Comparison of ENCODE assay signal across 11 cellular contexts in genomic region chr2:216643986-216644662, GRCh38. TPM values are rescaled to one million over a fixed set of nuclear protein-coding genes. Genes with fewer than 3 reads are reported as not detected.
A peak's percentile ranks its signal among the peaks of the same experiment; 100 is the strongest.
DNase-seq lines count a peak whose midpoint lies in the region; ATAC-seq, FAIRE-seq and TF ChIP-seq lines count a peak whose summit lies in the region.
"Had no signal": no experiment of that assay in that cellular context is flagged by ENCODE, and none has a peak within 500 bp of the region (broad histone marks: within the 10 kb centered on the region; RNA-seq: fewer than 3 reads in every experiment).

No MANE protein-coding gene starts in this region.

- CTCF ChIA-PET in HepG2 (lab: Yijun Ruan, JAX; ENCODE audit: low intra/inter-chr PET ratio, low total read pairs) = no interaction called here

- H3K27ac ChIP-seq in HUES64 (ENCODE audit: low read depth, low read length) (peak overlapping the region; percentile 17; the same call in 1 of the 2 replicates), HepG2 (ENCODE audit: extremely low read length, insufficient read depth, low read length) (no peak overlapping the region), thoracic aorta (peak overlapping the region; percentile 61 to 83)
- H3K27ac ChIP-seq: HL-60 had no signal

- H3K4me1 ChIP-seq in HUES64 (ENCODE audit: insufficient read depth, low read length) (peaks cover 27% of the 10 kb centered on the region; the same call in 1 of the 2 replicates), HepG2 (ENCODE audit: insufficient read depth, low read length) (peaks cover 16% of the 10 kb centered on the region), thoracic aorta (ENCODE audit: control insufficient read depth in 1 of 2, low read depth in 2 of 2) (peaks cover 25 to 78% of the 10 kb centered on the region in 2 donors)

- no peak overlapping the region for H3K4me3 Mint-ChIP-seq in chondrocyte (ENCODE audit: unreplicated experiment)
- H3K4me3 Mint-ChIP-seq in activated CD4-positive, alpha-beta T cell treated with anti-CD3 and anti-CD28 coated beads, Interleukin-2, amount 10 ng/mL, durations not matched to agents 24 days and 14 days = no peak overlapping the region

- H3K36me3 ChIP-seq in HUES64 (ENCODE audit: insufficient read depth, low read length) (peaks cover 73% of the 10 kb centered on the region), HepG2 (replicated peaks in 1 of 2; ENCODE audit: control insufficient read depth in 1 of 2, insufficient read depth in 2 of 2, low read length in 2 of 2) (no peaks in the 10 kb centered on the region), thoracic aorta (peaks cover 11% of the 10 kb centered on the region)

- no peaks in the 10 kb centered on the region for H3K79me2 ChIP-seq in HepG2 (ENCODE audit: insufficient read depth, low read length)

- H3K9ac ChIP-seq in HUES64 (ENCODE audit: low read depth, low read length) = no peak overlapping the region
- H3K9ac ChIP-seq in HepG2 (ENCODE audit: insufficient read depth, low read depth, low read length) = no peak overlapping the region

- no peak overlapping the region for H2AFZ ChIP-seq in HepG2 (ENCODE audit: low read length)

- H4K20me1 ChIP-seq in HepG2 (ENCODE audit: insufficient read depth, low read length) = no peaks in the 10 kb centered on the region

- TF ChIP-seq EP300 in HepG2 (IDR thresholded peaks at IDR 0.05; ENCODE audit: low read depth in 2 of 2, low read length in 2 of 2) = no peak
- TF ChIP-seq EP300 in HepG2 (CRISPR knock-in tag; IDR thresholded peaks at IDR 0.05; ENCODE audit: borderline replicate concordance) = no peak

- in situ Hi-C loops in HepG2 (cut with HindIII; ENCODE audit: extremely low pct_ligation_motif_present, low pct_unique_long_range_greater_than_20kb) = no loop called here

- no peak for FAIRE-seq in HepG2 (lab: Jason Lieb, UNC)
- FAIRE-seq in H54 (lab: Jason Lieb, UNC) = no peak
- FAIRE-seq: TTC549 had no signal

- H3K4me1 Mint-ChIP-seq in chondrocyte (ENCODE audit: low read depth) = peaks cover 75% of the 10 kb centered on the region
- H3K4me1 Mint-ChIP-seq in activated CD4-positive, alpha-beta T cell treated with anti-CD3 and anti-CD28 coated beads, Interleukin-2, amount 10 ng/mL, durations not matched to agents 24 days and 14 days = peaks cover 8% of the 10 kb centered on the region

- no peak for TF ChIP-seq RAD21 in HepG2 (CRISPR knock-in tag; IDR thresholded peaks at IDR 0.05)

- DNase-seq in chondrocyte (ENCODE audit: low spot score) = no peak
- DNase-seq in HepG2 (ENCODE audit: low spot score) = no peak
- no peak for DNase-seq in thoracic aorta (ENCODE audit: low spot score)
- no peak for DNase-seq in activated CD4-positive, alpha-beta T cell treated with anti-CD3 and anti-CD28 coated beads, Interleukin-2, amount 10 ng/mL, durations not matched to agents 24 days and 14 days
- DNase-seq in H54 (ENCODE audit: insufficient read length, low spot score) = no peak
- DNase-seq: activated T-cell treated with anti-CD3 and anti-CD28 coated beads for 4 hours had no signal

- TF ChIP-seq CTCF in chondrocyte (IDR thresholded peaks at IDR 0.05) (peak; percentile 19), HepG2 (CRISPR knock-in tag; IDR thresholded peaks at IDR 0.05) (no peak), thoracic aorta (IDR thresholded peaks at IDR 0.05) (no peak)

- POLR2A ChIA-PET in HepG2 (lab: Yijun Ruan, JAX) = interaction anchor here (1.4 kb wide), 1 partner anchor 146 kb away, joined by 7 read pairs; the partner anchor contains the start of gene RPL37A

- H3K9me3 ChIP-seq in HUES64 (ENCODE audit: insufficient read depth, low read depth, low read length) = no peaks in the 10 kb centered on the region
- H3K9me3 ChIP-seq in HepG2 (ENCODE audit: low read length) = no peaks in the 10 kb centered on the region
- H3K9me3 ChIP-seq in thoracic aorta = no peaks in the 10 kb centered on the region

- 63% methylated on average over 5 of the region's 5 CpGs for WGBS in HUES64
- 21% methylated on average over 5 of the region's 5 CpGs for WGBS in HepG2 (ENCODE audit: low lambda C conversion rate)

- intact Hi-C loops in HepG2 (cut with micrococcal nuclease; ENCODE audit: unreplicated experiment) = no loop called here
- intact Hi-C loops in activated CD4-positive, alpha-beta T cell treated with anti-CD3 and anti-CD28 coated beads, Interleukin-2, amount 10 ng/mL, durations not matched to agents 24 days and 14 days (cut with micrococcal nuclease) = no loop called here

- H3K4me2 ChIP-seq in HepG2 (ENCODE audit: low read depth, low read length) = no peak overlapping the region

- H3K9me3 Mint-ChIP-seq in chondrocyte (ENCODE audit: low read depth) = no peaks in the 10 kb centered on the region
- H3K9me3 Mint-ChIP-seq in activated CD4-positive, alpha-beta T cell treated with anti-CD3 and anti-CD28 coated beads, Interleukin-2, amount 10 ng/mL, durations not matched to agents 24 days and 14 days = peaks cover 7% of the 10 kb centered on the region

- H3K4me3 ChIP-seq in HUES64 (ENCODE audit: low read length) (no peak overlapping the region), HepG2 (replicated peaks in 1 of 3; ENCODE audit: insufficient read depth in 1 of 3, low read depth in 2 of 3, low read length in 3 of 3) (no peak overlapping the region), thoracic aorta (no peak overlapping the region)

- H3K27me3 Mint-ChIP-seq in chondrocyte (ENCODE audit: low read depth) = no peaks in the 10 kb centered on the region
- peaks cover 8% of the 10 kb centered on the region for H3K27me3 Mint-ChIP-seq in activated CD4-positive, alpha-beta T cell treated with anti-CD3 and anti-CD28 coated beads, Interleukin-2, amount 10 ng/mL, durations not matched to agents 24 days and 14 days

- no peak for ATAC-seq in HepG2
- ATAC-seq in thoracic aorta (ENCODE audit: insufficient number of reproducible peaks, low FRiP score, low read depth) = no peak
- ATAC-seq in HG02759 (IDR thresholded peaks at IDR 0.05; ENCODE audit: unreplicated experiment) = no peak
- no peak for ATAC-seq in GM21515 (IDR thresholded peaks at IDR 0.05; ENCODE audit: unreplicated experiment)

- H3K27me3 ChIP-seq in HUES64 (ENCODE audit: insufficient read depth, low read length) (no peaks in the 10 kb centered on the region), HepG2 (ENCODE audit: control insufficient read depth in 1 of 2, insufficient read depth in 2 of 2, low read length in 2 of 2) (peaks cover 0 to 3% of the 10 kb centered on the region in 2 experiments; a peak in 2 of 5 replicates), thoracic aorta (replicated peaks; ENCODE audit: insufficient read depth) (no peaks in the 10 kb centered on the region)

- peak overlapping the region; percentile 94 for H3K27ac Mint-ChIP-seq in chondrocyte (ENCODE audit: unreplicated experiment)
- no peak overlapping the region for H3K27ac Mint-ChIP-seq in activated CD4-positive, alpha-beta T cell treated with anti-CD3 and anti-CD28 coated beads, Interleukin-2, amount 10 ng/mL, durations not matched to agents 24 days and 14 days

- TF ChIP-seq POLR2A in HepG2 (IDR thresholded peaks at IDR 0.05; ENCODE audit: insufficient read depth in 1 of 2, low read depth in 2 of 2, low read length in 2 of 2) (no peak), H54 (IDR thresholded peaks at IDR 0.05; ENCODE audit: low read depth, low read length) (no peak)

- BruUV-seq in HepG2 (replicated peaks; lab: Mats Ljungman, UMichigan) = no TSS peak

- H3K36me3 Mint-ChIP-seq in chondrocyte (ENCODE audit: low read depth) = peaks cover 34% of the 10 kb centered on the region
- H3K36me3 Mint-ChIP-seq in activated CD4-positive, alpha-beta T cell treated with anti-CD3 and anti-CD28 coated beads, Interleukin-2, amount 10 ng/mL, durations not matched to agents 24 days and 14 days (ENCODE audit: low read depth) = peaks cover 16% of the 10 kb centered on the region

RNA-seq across cellular contexts. Expression of gene IGFBP2, which starts 10.9 kb away (rescaled TPM):
- polyA plus RNA-seq in HUES64 (2013, experiment 1 of 2) = 353 TPM
- 448 TPM for polyA plus RNA-seq in HUES64 (2013, experiment 2 of 2)
- total RNA-seq in chondrocyte (1,045 to 1,857 TPM (median 1,848 TPM) in 3 replicates), HepG2 (2016; rRNA removed; fragmentation: Illumina TruSeq; extraction: Trizol) (0.45 and 2.0 TPM in 2 replicates), thoracic aorta (1,000 to 10,000 TPM in 1 of 2 donors, 100 to 1,000 TPM in 1; 608 to 2,156 TPM)
- total RNA-seq in HepG2 (2016; cell fraction: cytosol; rRNA removed; fragmentation: Illumina TruSeq; extraction: Trizol; ENCODE audit: low read depth) = 0.79 and 0.81 TPM in 2 replicates
- 0.83 and 1.8 TPM in 2 replicates for total RNA-seq in HepG2 (2016; cell fraction: insoluble cytoplasmic fraction; rRNA removed; fragmentation: Illumina TruSeq; extraction: Trizol)
- total RNA-seq in HepG2 (2016; cell fraction: membrane; rRNA removed; fragmentation: Illumina TruSeq; extraction: Trizol) = 0.68 and 1.4 TPM in 2 replicates
- 1.2 and 2.0 TPM in 2 replicates for total RNA-seq in HepG2 (2016; cell fraction: nucleus; rRNA removed; fragmentation: Illumina TruSeq; extraction: Trizol)
- polyA plus RNA-seq in HepG2 (2011; rRNA removed) = 5.8 and 11.4 TPM in 2 replicates
- polyA plus RNA-seq in HepG2 (2011; cell fraction: cytosol; rRNA removed) = 8.5 and 9.3 TPM in 2 replicates
- 3.3 and 6.4 TPM in 2 replicates for polyA plus RNA-seq in HepG2 (2011; cell fraction: nucleus; rRNA removed)
- polyA plus RNA-seq in HepG2 (2012) = 18.9 and 24.8 TPM in 2 replicates
- 0.59 and 1.1 TPM in 2 replicates for polyA plus RNA-seq in HepG2 (2016; cell fraction: cytosol; fragmentation: Illumina TruSeq; extraction: Trizol; ENCODE audit: low read depth)
- polyA plus RNA-seq in HepG2 (2016; cell fraction: insoluble cytoplasmic fraction; fragmentation: Illumina TruSeq; extraction: Trizol; ENCODE audit: low read depth) = 0.91 and 1.3 TPM in 2 replicates
- 1.1 and 1.2 TPM in 2 replicates for polyA plus RNA-seq in HepG2 (2016; cell fraction: membrane; fragmentation: Illumina TruSeq; extraction: Trizol; ENCODE audit: low read depth)
- polyA plus RNA-seq in HepG2 (2016; cell fraction: nucleus; fragmentation: Illumina TruSeq; extraction: Trizol; ENCODE audit: insufficient read depth, low read depth) = 3.8 and 3.9 TPM in 2 replicates
- 0.19 and 1.9 TPM in 2 replicates for polyA minus RNA-seq in HepG2 (2011; rRNA and poly(A)+ RNA removed; ENCODE audit: low replicate concordance)
- 1.7 and 3.2 TPM in 2 replicates for polyA minus RNA-seq in HepG2 (2011; cell fraction: cytosol; rRNA and poly(A)+ RNA removed)
- polyA minus RNA-seq in HepG2 (2011; cell fraction: nucleus; rRNA and poly(A)+ RNA removed) = 0.52 and 0.99 TPM in 2 replicates
- total RNA-seq in activated CD4-positive, alpha-beta T cell treated with anti-CD3 and anti-CD28 coated beads, Interleukin-2, amount 10 ng/mL, durations not matched to agents 24 days and 14 days = 33.5 and 42.4 TPM in 2 replicates

RNA-seq across cellular contexts. Expression of gene IGFBP5, which starts 51.2 kb away (rescaled TPM):
- 21.8 TPM for polyA plus RNA-seq in HUES64 (2013, experiment 1 of 2)
- polyA plus RNA-seq in HUES64 (2013, experiment 2 of 2) = 60.0 TPM
- total RNA-seq in chondrocyte (403 to 502 TPM (median 500 TPM) in 3 replicates), HepG2 (2016; rRNA removed; fragmentation: Illumina TruSeq; extraction: Trizol) (not detected in 2 replicates), thoracic aorta (1,000 to 10,000 TPM in 1 of 2 donors, 100 to 1,000 TPM in 1; 482 to 2,105 TPM)
- not detected in 2 replicates for total RNA-seq in HepG2 (2016; cell fraction: cytosol; rRNA removed; fragmentation: Illumina TruSeq; extraction: Trizol; ENCODE audit: low read depth)
- total RNA-seq in HepG2 (2016; cell fraction: insoluble cytoplasmic fraction; rRNA removed; fragmentation: Illumina TruSeq; extraction: Trizol) = 0.02 TPM in 1 of 2 replicates, not detected in the other
- total RNA-seq in HepG2 (2016; cell fraction: membrane; rRNA removed; fragmentation: Illumina TruSeq; extraction: Trizol) = not detected in 2 replicates
- total RNA-seq in HepG2 (2016; cell fraction: nucleus; rRNA removed; fragmentation: Illumina TruSeq; extraction: Trizol) = not detected in 2 replicates
- polyA plus RNA-seq in HepG2 (2011; rRNA removed) = 0.07 and 0.15 TPM in 2 replicates
- 0.05 TPM in 2 replicates for polyA plus RNA-seq in HepG2 (2011; cell fraction: cytosol; rRNA removed)
- polyA plus RNA-seq in HepG2 (2011; cell fraction: nucleus; rRNA removed) = 0.03 and 0.14 TPM in 2 replicates
- 0.11 TPM in 1 of 2 replicates, not detected in the other for polyA plus RNA-seq in HepG2 (2012)
- polyA plus RNA-seq in HepG2 (2016; cell fraction: cytosol; fragmentation: Illumina TruSeq; extraction: Trizol; ENCODE audit: low read depth) = not detected in 2 replicates
- not detected in 2 replicates for polyA plus RNA-seq in HepG2 (2016; cell fraction: insoluble cytoplasmic fraction; fragmentation: Illumina TruSeq; extraction: Trizol; ENCODE audit: low read depth)
- polyA plus RNA-seq in HepG2 (2016; cell fraction: membrane; fragmentation: Illumina TruSeq; extraction: Trizol; ENCODE audit: low read depth) = not detected in 2 replicates
- polyA plus RNA-seq in HepG2 (2016; cell fraction: nucleus; fragmentation: Illumina TruSeq; extraction: Trizol; ENCODE audit: insufficient read depth, low read depth) = not detected in 2 replicates
- polyA minus RNA-seq in HepG2 (2011; rRNA and poly(A)+ RNA removed; ENCODE audit: low replicate concordance) = 0.02 TPM in 1 of 2 replicates, not detected in the other
- not detected in 2 replicates for polyA minus RNA-seq in HepG2 (2011; cell fraction: cytosol; rRNA and poly(A)+ RNA removed)
- under 0.01 TPM in 1 of 2 replicates, not detected in the other for polyA minus RNA-seq in HepG2 (2011; cell fraction: nucleus; rRNA and poly(A)+ RNA removed)
- not detected in 2 replicates for total RNA-seq in activated CD4-positive, alpha-beta T cell treated with anti-CD3 and anti-CD28 coated beads, Interleukin-2, amount 10 ng/mL, durations not matched to agents 24 days and 14 days

Comparison
In these comparisons a context has a peak if more than half of its experiments do, and no peak if none do; other contexts are left out.
1. RNA of gene IGFBP2, which starts 10.9 kb away (total RNA-seq): 608 to 2,156 TPM in thoracic aorta, 1,045 to 1,857 TPM in chondrocyte and 33.5 to 42.4 TPM in activated CD4-positive, alpha-beta T cell treated with anti-CD3 and anti-CD28 coated beads, Interleukin-2, amount 10 ng/mL, durations not matched to agents 24 days and 14 days; 0.45 to 2.0 TPM in HepG2; every median in the first group is over 10 times any median in the second.
2. RNA of gene IGFBP5, which starts 51.2 kb away (total RNA-seq): 482 to 2,105 TPM in thoracic aorta and 403 to 502 TPM in chondrocyte; 0.02 TPM in HepG2 and not detected in activated CD4-positive, alpha-beta T cell treated with anti-CD3 and anti-CD28 coated beads, Interleukin-2, amount 10 ng/mL, durations not matched to agents 24 days and 14 days; every median in the first group is over 100 times any median in the second.